In genomic region chr4:128475597-128475996, GRCh38 we compare ENCODE assay signal across 29 cellular contexts.
"Had no signal": no experiment of that assay in that cellular context is flagged by ENCODE, and none has a peak within 500 bp of the region (broad histone marks: within the 10 kb centered on the region; RNA-seq: fewer than 3 reads in every experiment).

No MANE protein-coding gene starts in this region.

- H3K9me3 Mint-ChIP-seq: activated B cell treated with CpG ODN at 0.5 μM for 24 hours; activated CD4-positive, alpha-beta memory T cell treated with anti-CD3 and anti-CD28 coated beads, Interleukin-2, amount 10 ng/mL, durations not matched to agents 7 days and 5 days; activated naive CD4-positive, alpha-beta T cell treated with anti-CD3 and anti-CD28 coated beads, Interleukin-2, amount 10 ng/mL, durations not matched to agents 7 days and 5 days; activated naive CD8-positive, alpha-beta T cell treated with anti-CD3 and anti-CD28 coated beads, Interleukin-2, amount 50 U/mL, for 24 hours; central memory CD8-positive, alpha-beta T cell; T-helper 1 cell treated with Interleukin-12 subunit alpha and Interleukin-12 subunit beta and Interleukin-4 antibody, amounts not matched to agents 30 μg/mL and 1 μg/mL, for 36 hours; T-helper 2 cell treated with Interferon-gamma antibody and Interleukin-4, amounts not matched to agents 5 μg/mL and 100 μg/mL, for 36 hours had no signal

- H3K36me3 ChIP-seq: brain microvascular endothelial cell, cardiac muscle cell, SJCRH30 had no signal

- H3K4me3 ChIP-seq: cardiac muscle cell, coronary artery, SJCRH30 had no signal

- H3K27me3 Mint-ChIP-seq: activated B cell treated with CpG ODN at 0.5 μM for 24 hours; activated CD8-positive, alpha-beta memory T cell treated with anti-CD3 and anti-CD28 coated beads, Interleukin-2, amount 10 ng/mL, durations not matched to agents 7 days and 5 days; activated naive CD4-positive, alpha-beta T cell treated with anti-CD3 and anti-CD28 coated beads, Interleukin-2, amount 10 ng/mL, durations not matched to agents 7 days and 5 days; activated naive CD8-positive, alpha-beta T cell; activated naive CD8-positive, alpha-beta T cell treated with anti-CD3 and anti-CD28 coated beads, Interleukin-2, amount 50 U/mL, for 24 hours; central memory CD8-positive, alpha-beta T cell had no signal

- H3K4me1 Mint-ChIP-seq: activated B cell treated with CpG ODN at 0.5 μM for 24 hours; activated CD4-positive, alpha-beta memory T cell treated with anti-CD3 and anti-CD28 coated beads, Interleukin-2, amount 10 ng/mL, durations not matched to agents 7 days and 5 days; activated CD8-positive, alpha-beta memory T cell treated with anti-CD3 and anti-CD28 coated beads, Interleukin-2, amount 10 ng/mL, durations not matched to agents 7 days and 5 days; activated naive CD4-positive, alpha-beta T cell treated with anti-CD3 and anti-CD28 coated beads, Interleukin-2, amount 10 ng/mL, durations not matched to agents 7 days and 5 days; activated naive CD8-positive, alpha-beta T cell treated with anti-CD3 and anti-CD28 coated beads, Interleukin-2, amount 50 U/mL, for 24 hours; central memory CD8-positive, alpha-beta T cell had no signal

- H3K9ac ChIP-seq: SK-N-SH had no signal

- H3K4me3 Mint-ChIP-seq: activated B cell treated with CpG ODN at 0.5 μM for 24 hours; activated CD4-positive, alpha-beta memory T cell treated with anti-CD3 and anti-CD28 coated beads, Interleukin-2, amount 10 ng/mL, durations not matched to agents 7 days and 5 days; activated CD8-positive, alpha-beta memory T cell treated with anti-CD3 and anti-CD28 coated beads, Interleukin-2, amount 10 ng/mL, durations not matched to agents 7 days and 5 days; activated naive CD4-positive, alpha-beta T cell treated with anti-CD3 and anti-CD28 coated beads, Interleukin-2, amount 10 ng/mL, durations not matched to agents 7 days and 5 days; activated naive CD8-positive, alpha-beta T cell; activated naive CD8-positive, alpha-beta T cell treated with anti-CD3 and anti-CD28 coated beads, Interleukin-2, amount 50 U/mL, for 24 hours; central memory CD8-positive, alpha-beta T cell; T-helper 1 cell treated with Interleukin-12 subunit alpha and Interleukin-12 subunit beta and Interleukin-4 antibody, amounts not matched to agents 30 μg/mL and 1 μg/mL, for 36 hours; T-helper 2 cell treated with Interferon-gamma antibody and Interleukin-4, amounts not matched to agents 5 μg/mL and 100 μg/mL, for 36 hours had no signal

- ATAC-seq: activated CD8-positive, alpha-beta memory T cell treated with anti-CD3 and anti-CD28 coated beads, Interleukin-2, amount 10 ng/mL, durations not matched to agents 7 days and 5 days; activated naive CD8-positive, alpha-beta T cell treated with anti-CD3 and anti-CD28 coated beads, Interleukin-2, amount 50 U/mL, for 24 hours; Panc1 had no signal

- H3K9me3 ChIP-seq: SJCRH30, SK-N-SH had no signal

- H3K27ac Mint-ChIP-seq: activated B cell treated with CpG ODN at 0.5 μM for 24 hours; activated CD4-positive, alpha-beta memory T cell treated with anti-CD3 and anti-CD28 coated beads, Interleukin-2, amount 10 ng/mL, durations not matched to agents 7 days and 5 days; activated CD8-positive, alpha-beta memory T cell treated with anti-CD3 and anti-CD28 coated beads, Interleukin-2, amount 10 ng/mL, durations not matched to agents 7 days and 5 days; activated naive CD4-positive, alpha-beta T cell treated with anti-CD3 and anti-CD28 coated beads, Interleukin-2, amount 10 ng/mL, durations not matched to agents 7 days and 5 days; activated naive CD8-positive, alpha-beta T cell; activated naive CD8-positive, alpha-beta T cell treated with anti-CD3 and anti-CD28 coated beads, Interleukin-2, amount 50 U/mL, for 24 hours; T-helper 1 cell treated with Interleukin-12 subunit alpha and Interleukin-12 subunit beta and Interleukin-4 antibody, amounts not matched to agents 30 μg/mL and 1 μg/mL, for 36 hours; T-helper 2 cell treated with Interferon-gamma antibody and Interleukin-4, amounts not matched to agents 5 μg/mL and 100 μg/mL, for 36 hours had no signal

- H3K27me3 ChIP-seq: brain microvascular endothelial cell, cardiac muscle cell, SJCRH30 had no signal

- H3K27ac ChIP-seq: brain microvascular endothelial cell, cardiac muscle cell, coronary artery, SJCRH30 had no signal

- DNase-seq: activated B cell treated with CpG ODN at 0.5 μM for 24 hours; activated CD4-positive, alpha-beta memory T cell treated with anti-CD3 and anti-CD28 coated beads, Interleukin-2, amount 10 ng/mL, durations not matched to agents 7 days and 5 days; activated CD4-positive, alpha-beta T cell treated with anti-CD3 and anti-CD28 coated beads for 1 hour; activated CD4-positive, alpha-beta T cell treated with anti-CD3 and anti-CD28 coated beads for 48 hours; activated CD8-positive, alpha-beta memory T cell treated with anti-CD3 and anti-CD28 coated beads for 24 hours; activated CD8-positive, alpha-beta memory T cell treated with anti-CD3 and anti-CD28 coated beads, Interleukin-2, amount 10 ng/mL, durations not matched to agents 7 days and 5 days; activated CD8-positive, alpha-beta memory T cell treated with anti-CD3 and anti-CD28 coated beads, Interleukin-2, amount 50 U/mL, for 48 hours; activated effector memory CD4-positive, alpha-beta T cell treated with Interleukin-2 at 50 U/mL for 16 hours; activated naive CD4-positive, alpha-beta T cell treated with anti-CD3 and anti-CD28 coated beads, Interleukin-2, amount 10 ng/mL, durations not matched to agents 7 days and 5 days; activated naive CD8-positive, alpha-beta T cell treated with anti-CD3 and anti-CD28 coated beads, Interleukin-2, amount 50 U/mL, for 24 hours; activated T-cell treated with anti-CD3 and anti-CD28 coated beads, Interleukin-2, amount 50 U/mL, for 48 hours; aorta; brain microvascular endothelial cell; NCI-H1048; NCI-H1105 treated with DMSO at 0.1 percent for 48 hours; NCI-H1436; NCI-H1694; NCI-H1930; NCI-H2081 treated with DMSO at 0.1 percent for 48 hours; NCI-H524 treated with DMSO at 0.1 percent for 48 hours; SJCRH30; SK-N-SH had no signal

- H3K4me2 ChIP-seq: SK-N-SH had no signal

- H3K36me3 Mint-ChIP-seq: activated CD8-positive, alpha-beta memory T cell treated with anti-CD3 and anti-CD28 coated beads, Interleukin-2, amount 10 ng/mL, durations not matched to agents 7 days and 5 days; activated naive CD4-positive, alpha-beta T cell treated with anti-CD3 and anti-CD28 coated beads, Interleukin-2, amount 10 ng/mL, durations not matched to agents 7 days and 5 days had no signal
